Comparison of ENCODE assay signal across 9 cellular contexts in genomic region chr2:73970850-73971471, GRCh38. TPM values are rescaled to one million over a fixed set of nuclear protein-coding genes. Genes with fewer than 3 reads are reported as not detected.
DNase-seq lines count a peak whose midpoint lies in the region; ATAC-seq and TF ChIP-seq lines count a peak whose summit lies in the region.
"Had no signal": no experiment of that assay in that cellular context is flagged by ENCODE, and none has a peak within 500 bp of the region (broad histone marks: within the 10 kb centered on the region; RNA-seq: fewer than 3 reads in every experiment).

No MANE protein-coding gene starts in this region.

- peaks cover 62% of the 10 kb centered on the region for H3K4me1 Mint-ChIP-seq in activated T-cell treated with anti-CD3 and anti-CD28 coated beads, Interleukin-2, amount 50 U/mL, for 4 hours (ENCODE audit: low read depth)
- H3K4me1 Mint-ChIP-seq in immature natural killer cell: peaks cover 42 to 44% of the 10 kb centered on the region in 2 donors

- TF ChIP-seq EP300 in upper lobe of left lung (IDR thresholded peaks at IDR 0.05): no peak

- peak overlapping the region; percentile 80 to 95 (median 92) for H3K27ac Mint-ChIP-seq in immature natural killer cell

- peak overlapping the region in 2 of 4 donors; percentile 6 to 21 for H3K4me3 ChIP-seq in upper lobe of left lung

- no peaks in the 10 kb centered on the region for H3K9me3 Mint-ChIP-seq in activated T-cell treated with anti-CD3 and anti-CD28 coated beads, Interleukin-2, amount 50 U/mL, for 4 hours
- H3K9me3 Mint-ChIP-seq in immature natural killer cell: no peaks in the 10 kb centered on the region

- H3K36me3 Mint-ChIP-seq in activated T-cell treated with anti-CD3 and anti-CD28 coated beads, Interleukin-2, amount 50 U/mL, for 4 hours (ENCODE audit: insufficient read depth): no peaks in the 10 kb centered on the region
- no peaks in the 10 kb centered on the region for H3K36me3 Mint-ChIP-seq in immature natural killer cell
- H3K36me3 Mint-ChIP-seq: brain had no signal

- H3K27me3 ChIP-seq in upper lobe of left lung: no peaks in the 10 kb centered on the region

- H3K27me3 Mint-ChIP-seq in activated T-cell treated with anti-CD3 and anti-CD28 coated beads, Interleukin-2, amount 50 U/mL, for 4 hours (ENCODE audit: low read depth): no peaks in the 10 kb centered on the region
- peaks cover 7 to 10% (median 7%) of the 10 kb centered on the region in 3 donors for H3K27me3 Mint-ChIP-seq in immature natural killer cell (ENCODE audit: low read depth in 3 of 3)

- no peak for TF ChIP-seq POLR2A in upper lobe of left lung (IDR thresholded peaks at IDR 0.05)

- no peaks in the 10 kb centered on the region for H3K36me3 ChIP-seq in upper lobe of left lung

- H3K4me1 ChIP-seq in upper lobe of left lung: peaks cover 29 to 34% (median 31%) of the 10 kb centered on the region in 4 donors

- peak overlapping the region; percentile 75 to 81 (median 79) for H3K27ac ChIP-seq in upper lobe of left lung

- H3K9me3 ChIP-seq in upper lobe of left lung: no peaks in the 10 kb centered on the region

- TF ChIP-seq CTCF in upper lobe of left lung (IDR thresholded peaks at IDR 0.05): no peak

- peak overlapping the region; percentile 65 for H3K4me3 Mint-ChIP-seq in activated T-cell treated with anti-CD3 and anti-CD28 coated beads, Interleukin-2, amount 50 U/mL, for 4 hours
- peak overlapping the region; percentile 66 to 85 (median 78) for H3K4me3 Mint-ChIP-seq in immature natural killer cell
- H3K4me3 Mint-ChIP-seq: brain had no signal

- peak; percentile 18 for DNase-seq in activated CD4-positive, alpha-beta T cell treated with anti-CD3 and anti-CD28 coated beads for 1 hour
- no peak for DNase-seq in activated CD4-positive, alpha-beta T cell treated with anti-CD3 and anti-CD28 coated beads, Interleukin-2, amount 50 U/mL, for 4 hours
- peak; percentile 52 for DNase-seq in NCI-H1694 (lab: John Stamatoyannopoulos, UW)
- no peak for DNase-seq in activated T-cell treated with anti-CD3 and anti-CD28 coated beads, Interleukin-2, amount 50 U/mL, for 4 hours
- peak; percentile 77 to 80 (median 77) for DNase-seq in immature natural killer cell
- peak in 1 of 2 donors; percentile 91 for DNase-seq in upper lobe of left lung
- no peak for DNase-seq in HCEC 1CT

- peak; percentile 84 for ATAC-seq in HG02759 (IDR thresholded peaks at IDR 0.05; ENCODE audit: unreplicated experiment)
- ATAC-seq in activated T-cell treated with anti-CD3 and anti-CD28 coated beads, Interleukin-2, amount 50 U/mL, for 4 hours: peak; percentile 77 to 83
- peak; percentile 82 to 86 for ATAC-seq in upper lobe of left lung (ENCODE audit: low FRiP score in 2 of 2)

- 4 to 14% methylated on average over 7 of the region's 7 CpGs for WGBS in upper lobe of left lung, 2 donors

RNA-seq across cellular contexts. Expression of gene TET3, which starts 13.7 kb away (rescaled TPM):
- 10 to 100 TPM; 30.8 to 34.0 (median 31.7) TPM for total RNA-seq in activated T-cell treated with anti-CD3 and anti-CD28 coated beads, Interleukin-2, amount 50 U/mL, for 4 hours
- polyA plus RNA-seq in immature natural killer cell: 1 to 10 TPM in 1 of 3 donors, under 1 TPM in 1, not detected in 1; 0.16 to 1.2 TPM
- total RNA-seq in upper lobe of left lung: 10 to 100 TPM; 17.3 to 53.4 (median 23.6) TPM

RNA-seq across cellular contexts. Expression of gene DGUOK, which starts 44.3 kb away (rescaled TPM):
- total RNA-seq in activated T-cell treated with anti-CD3 and anti-CD28 coated beads, Interleukin-2, amount 50 U/mL, for 4 hours: 10 to 100 TPM; 69.5 to 76.0 (median 74.2) TPM
- 100 to 1,000 TPM; 207 to 245 (median 223) TPM for polyA plus RNA-seq in immature natural killer cell
- 10 to 100 TPM; 25.1 to 38.5 (median 34.9) TPM for total RNA-seq in upper lobe of left lung

Comparison
In these comparisons a context has a peak if more than half of its experiments do, and no peak if none do; other contexts are left out.
1. DNase-seq: peak in activated CD4-positive, alpha-beta T cell treated with anti-CD3 and anti-CD28 coated beads for 1 hour (single experiment), NCI-H1694 (single experiment) and immature natural killer cell (3 of 3); none in activated CD4-positive, alpha-beta T cell treated with anti-CD3 and anti-CD28 coated beads, Interleukin-2, amount 50 U/mL, for 4 hours (0 of 2), activated T-cell treated with anti-CD3 and anti-CD28 coated beads, Interleukin-2, amount 50 U/mL, for 4 hours (single experiment) and HCEC 1CT (single experiment).
2. Peak in every context shown above with its lines, with median percentiles within 50 percentile points of each other: ATAC-seq.